In the genomic region with DNA sequence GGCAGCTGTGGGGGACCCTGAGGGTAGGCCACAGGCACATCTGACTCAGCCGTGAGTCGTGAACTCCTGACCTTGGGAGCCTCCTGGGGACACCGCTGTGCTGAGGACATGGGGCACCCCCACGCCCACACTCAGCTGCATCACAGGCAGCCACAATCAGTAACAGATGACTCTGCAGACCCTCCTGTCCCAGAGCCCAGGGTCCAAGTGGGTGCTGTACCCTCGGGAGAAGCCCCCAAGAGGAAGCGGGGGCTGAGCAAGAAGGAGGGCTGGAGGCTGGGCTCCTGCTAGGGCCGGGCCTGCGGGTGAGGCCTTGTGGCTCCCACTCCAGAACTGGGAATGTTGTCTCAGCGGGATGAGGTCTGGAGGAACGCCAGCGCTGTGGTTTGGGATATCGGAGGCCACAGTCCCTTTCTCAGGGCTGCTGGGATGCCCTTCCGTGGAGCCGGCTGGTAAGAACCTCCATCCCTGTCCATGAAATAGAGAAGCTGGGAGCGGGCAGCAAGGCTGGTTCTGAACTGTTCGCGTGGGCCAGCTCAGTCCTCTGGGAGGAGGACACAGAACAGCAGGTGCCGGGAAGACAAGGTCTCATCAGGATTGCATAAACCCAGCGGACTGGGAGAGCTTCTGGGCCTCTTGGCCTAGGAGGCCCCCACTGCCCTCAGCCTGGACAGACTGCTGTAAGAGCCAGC, we compare ENCODE assay signal across 9 cellular contexts. TPM values are rescaled to one million over a fixed set of nuclear protein-coding genes. Genes with fewer than 3 reads are reported as not detected.
DNase-seq lines count a peak whose midpoint lies in the region; ATAC-seq and TF ChIP-seq lines count a peak whose summit lies in the region.
"Had no signal": no experiment of that assay in that cellular context is flagged by ENCODE, and none has a peak within 500 bp of the region (broad histone marks: within the 10 kb centered on the region; RNA-seq: fewer than 3 reads in every experiment).

No MANE protein-coding gene starts in this region.

- H3K27ac Mint-ChIP-seq in natural killer cell treated with Interleukin-12 subunit alpha and Interleukin-12 subunit beta and Interleukin-15 and Interleukin-18, amount 100 ng/mL, for 72 hours: no peak overlapping the region
- H3K27ac Mint-ChIP-seq in activated T-helper 1 cell treated with anti-CD3 and anti-CD28 coated beads, Interleukin-12 subunit alpha, Interleukin-12 subunit beta, Interleukin-2, Interleukin-4 antibody, amounts not matched to agents 30 ng/mL and 10 ng/mL and 1 ng/mL, durations not matched to agents 14 hours and 24 hours and 36 hours: no peak overlapping the region

- ATAC-seq in natural killer cell treated with Interleukin-12 subunit alpha and Interleukin-12 subunit beta and Interleukin-15 and Interleukin-18, amount 100 ng/mL, for 72 hours: no peak

- peaks cover 4% of the 10 kb centered on the region for H3K36me3 ChIP-seq in MG63
- H3K36me3 ChIP-seq in sigmoid colon: no peaks in the 10 kb centered on the region

- 51 to 65% methylated on average over 19 of the region's 19 CpGs for WGBS in sigmoid colon, 2 donors

- peak overlapping the region; percentile 95 to 99 (median 98) for H3K27ac ChIP-seq in sigmoid colon

- no peak for TF ChIP-seq POLR2A in sigmoid colon (IDR thresholded peaks at IDR 0.05)

- no peak overlapping the region for H3K4me3 Mint-ChIP-seq in natural killer cell treated with Interleukin-12 subunit alpha and Interleukin-12 subunit beta and Interleukin-15 and Interleukin-18, amount 100 ng/mL, for 72 hours
- no peak overlapping the region for H3K4me3 Mint-ChIP-seq in activated T-helper 1 cell treated with anti-CD3 and anti-CD28 coated beads, Interleukin-12 subunit alpha, Interleukin-12 subunit beta, Interleukin-2, Interleukin-4 antibody, amounts not matched to agents 30 ng/mL and 10 ng/mL and 1 ng/mL, durations not matched to agents 14 hours and 24 hours and 36 hours

- H3K4me1 Mint-ChIP-seq in natural killer cell treated with Interleukin-12 subunit alpha and Interleukin-12 subunit beta and Interleukin-15 and Interleukin-18, amount 100 ng/mL, for 72 hours (ENCODE audit: low read depth in 2 of 2): no peaks in the 10 kb centered on the region
- no peaks in the 10 kb centered on the region for H3K4me1 Mint-ChIP-seq in activated T-helper 1 cell treated with anti-CD3 and anti-CD28 coated beads, Interleukin-12 subunit alpha, Interleukin-12 subunit beta, Interleukin-2, Interleukin-4 antibody, amounts not matched to agents 30 ng/mL and 10 ng/mL and 1 ng/mL, durations not matched to agents 14 hours and 24 hours and 36 hours (ENCODE audit: low read depth)

- peaks cover 0 to 88% (median 82%) of the 10 kb centered on the region in 4 donors for H3K4me1 ChIP-seq in sigmoid colon

- TF ChIP-seq EP300 in sigmoid colon (IDR thresholded peaks at IDR 0.05): no peak

- no peak for TF ChIP-seq CTCF in sigmoid colon (IDR thresholded peaks at IDR 0.05)

- H3K27me3 Mint-ChIP-seq in natural killer cell treated with Interleukin-12 subunit alpha and Interleukin-12 subunit beta and Interleukin-15 and Interleukin-18, amount 100 ng/mL, for 72 hours: peaks cover 8 to 15% of the 10 kb centered on the region in 2 donors
- H3K27me3 Mint-ChIP-seq in activated T-helper 1 cell treated with anti-CD3 and anti-CD28 coated beads, Interleukin-12 subunit alpha, Interleukin-12 subunit beta, Interleukin-2, Interleukin-4 antibody, amounts not matched to agents 30 ng/mL and 10 ng/mL and 1 ng/mL, durations not matched to agents 14 hours and 24 hours and 36 hours (ENCODE audit: insufficient read depth): peaks cover 24% of the 10 kb centered on the region

- intact Hi-C loops in sigmoid colon (cut with DNase I) (no loop called here), posterior vena cava (cut with DNase I) (no loop called here)
- intact Hi-C loops in activated T-helper 1 cell treated with anti-CD3 and anti-CD28 coated beads, Interleukin-12 subunit alpha, Interleukin-12 subunit beta, Interleukin-2, Interleukin-4 antibody, amounts not matched to agents 30 ng/mL and 10 ng/mL and 1 ng/mL, durations not matched to agents 14 hours and 24 hours and 36 hours (cut with micrococcal nuclease): no loop called here

- H3K4me3 ChIP-seq in MG63 (no peak overlapping the region), sigmoid colon (no peak overlapping the region)

- H3K9me3 ChIP-seq in MG63: no peaks in the 10 kb centered on the region
- no peaks in the 10 kb centered on the region for H3K9me3 ChIP-seq in sigmoid colon

- H3K9me3 Mint-ChIP-seq in natural killer cell treated with Interleukin-12 subunit alpha and Interleukin-12 subunit beta and Interleukin-15 and Interleukin-18, amount 100 ng/mL, for 72 hours: no peaks in the 10 kb centered on the region
- H3K9me3 Mint-ChIP-seq in activated T-helper 1 cell treated with anti-CD3 and anti-CD28 coated beads, Interleukin-12 subunit alpha, Interleukin-12 subunit beta, Interleukin-2, Interleukin-4 antibody, amounts not matched to agents 30 ng/mL and 10 ng/mL and 1 ng/mL, durations not matched to agents 14 hours and 24 hours and 36 hours: no peaks in the 10 kb centered on the region

- DNase-seq in Daoy (ENCODE audit: low read depth) (peak; percentile 95), MG63 (peak; percentile 81), epidermal melanocyte (ENCODE audit: insufficient read length, low spot score) (peak; percentile 76), sigmoid colon (no peak), occipital lobe (lab: John Stamatoyannopoulos, UW) (no peak), posterior vena cava (ENCODE audit: low spot score) (no peak)
- DNase-seq in natural killer cell treated with Interleukin-12 subunit alpha and Interleukin-12 subunit beta and Interleukin-15 and Interleukin-18, amount 100 ng/mL, for 72 hours (ENCODE audit: low spot score): no peak
- no peak for DNase-seq in activated T-helper 1 cell treated with anti-CD3 and anti-CD28 coated beads, Interleukin-12 subunit alpha, Interleukin-12 subunit beta, Interleukin-2, Interleukin-4 antibody, amounts not matched to agents 30 ng/mL and 10 ng/mL and 1 ng/mL, durations not matched to agents 14 hours and 24 hours and 36 hours (ENCODE audit: low spot score)

- H3K36me3 Mint-ChIP-seq in natural killer cell treated with Interleukin-12 subunit alpha and Interleukin-12 subunit beta and Interleukin-15 and Interleukin-18, amount 100 ng/mL, for 72 hours: no peaks in the 10 kb centered on the region
- no peaks in the 10 kb centered on the region for H3K36me3 Mint-ChIP-seq in activated T-helper 1 cell treated with anti-CD3 and anti-CD28 coated beads, Interleukin-12 subunit alpha, Interleukin-12 subunit beta, Interleukin-2, Interleukin-4 antibody, amounts not matched to agents 30 ng/mL and 10 ng/mL and 1 ng/mL, durations not matched to agents 14 hours and 24 hours and 36 hours (ENCODE audit: low read depth)

- no peaks in the 10 kb centered on the region for H3K27me3 ChIP-seq in MG63
- no peaks in the 10 kb centered on the region for H3K27me3 ChIP-seq in sigmoid colon

RNA-seq across cellular contexts. Expression of gene LAMA5, which starts 3.1 kb away (rescaled TPM):
- total RNA-seq in Daoy (2014; rRNA removed; shearing (Covaris generic)): 3.1 and 9.6 TPM in 2 replicates
- total RNA-seq in MG63 (2014; rRNA removed; shearing (Covaris generic); ENCODE audit: low replicate concordance): 12.8 and 22.2 TPM in 2 replicates
- 100 to 1,000 TPM in 3 of 4 donors, 10 to 100 TPM in 1; 53.5 to 409 (median 134) TPM for total RNA-seq in sigmoid colon
- polyA plus RNA-seq in sigmoid colon: 10 to 100 TPM in 1 of 3 donors, 1 to 10 TPM in 2; 1.8 to 56.5 (median 3.2) TPM
- total RNA-seq in natural killer cell treated with Interleukin-12 subunit alpha and Interleukin-12 subunit beta and Interleukin-15 and Interleukin-18, amount 100 ng/mL, for 72 hours: 1 to 10 TPM; 1.5 to 1.9 TPM
- 0.83 and 1.2 TPM in 2 replicates for total RNA-seq in activated T-helper 1 cell treated with anti-CD3 and anti-CD28 coated beads, Interleukin-12 subunit alpha, Interleukin-12 subunit beta, Interleukin-2, Interleukin-4 antibody, amounts not matched to agents 30 ng/mL and 10 ng/mL and 1 ng/mL, durations not matched to agents 14 hours and 24 hours and 36 hours
- 11.2 TPM for total RNA-seq in occipital lobe
- total RNA-seq in posterior vena cava: 100 to 1,000 TPM; 131 to 183 TPM

RNA-seq across cellular contexts. Expression of gene RPS21, which starts 16.6 kb away (rescaled TPM):
- total RNA-seq in Daoy (2014; rRNA removed; shearing (Covaris generic)): 1,690 and 2,894 TPM in 2 replicates
- 2,164 and 3,269 TPM in 2 replicates for total RNA-seq in MG63 (2014; rRNA removed; shearing (Covaris generic); ENCODE audit: low replicate concordance)
- total RNA-seq in sigmoid colon (1,000 to 10,000 TPM; 2,383 to 8,235 (median 5,456) TPM), occipital lobe (715 TPM), posterior vena cava (1,000 to 10,000 TPM; 1,227 to 1,253 TPM)
- 1,000 to 10,000 TPM; 2,794 to 6,260 (median 4,441) TPM for polyA plus RNA-seq in sigmoid colon
- total RNA-seq in natural killer cell treated with Interleukin-12 subunit alpha and Interleukin-12 subunit beta and Interleukin-15 and Interleukin-18, amount 100 ng/mL, for 72 hours: 1,000 to 10,000 TPM; 1,109 to 1,318 TPM
- total RNA-seq in activated T-helper 1 cell treated with anti-CD3 and anti-CD28 coated beads, Interleukin-12 subunit alpha, Interleukin-12 subunit beta, Interleukin-2, Interleukin-4 antibody, amounts not matched to agents 30 ng/mL and 10 ng/mL and 1 ng/mL, durations not matched to agents 14 hours and 24 hours and 36 hours: 1,907 and 1,920 TPM in 2 replicates

RNA-seq across cellular contexts. Expression of gene CABLES2, which starts 36.8 kb away (rescaled TPM):
- 2.0 and 3.8 TPM in 2 replicates for total RNA-seq in Daoy (2014; rRNA removed; shearing (Covaris generic))
- total RNA-seq in MG63 (2014; rRNA removed; shearing (Covaris generic); ENCODE audit: low replicate concordance): 1.3 and 6.0 TPM in 2 replicates
- total RNA-seq in sigmoid colon (1 to 10 TPM; 1.8 to 6.5 (median 4.2) TPM), occipital lobe (2.3 TPM), posterior vena cava (1 to 10 TPM; 3.4 to 3.8 TPM)
- 1 to 10 TPM; 3.5 to 6.9 (median 3.6) TPM for polyA plus RNA-seq in sigmoid colon
- 1 to 10 TPM; 9.4 to 9.5 TPM for total RNA-seq in natural killer cell treated with Interleukin-12 subunit alpha and Interleukin-12 subunit beta and Interleukin-15 and Interleukin-18, amount 100 ng/mL, for 72 hours
- total RNA-seq in activated T-helper 1 cell treated with anti-CD3 and anti-CD28 coated beads, Interleukin-12 subunit alpha, Interleukin-12 subunit beta, Interleukin-2, Interleukin-4 antibody, amounts not matched to agents 30 ng/mL and 10 ng/mL and 1 ng/mL, durations not matched to agents 14 hours and 24 hours and 36 hours: 12.9 and 15.7 TPM in 2 replicates

RNA-seq across cellular contexts. Expression of gene RBBP8NL, which starts 57.1 kb away (rescaled TPM):
- not detected in 2 replicates for total RNA-seq in Daoy (2014; rRNA removed; shearing (Covaris generic))
- not detected in 2 replicates for total RNA-seq in MG63 (2014; rRNA removed; shearing (Covaris generic); ENCODE audit: low replicate concordance)
- total RNA-seq in sigmoid colon (not detected), occipital lobe (not detected), posterior vena cava (not detected)
- polyA plus RNA-seq in sigmoid colon: 10 to 100 TPM in 1 of 3 donors, 1 to 10 TPM in 2; 4.2 to 12.5 (median 5.4) TPM
- not detected for total RNA-seq in natural killer cell treated with Interleukin-12 subunit alpha and Interleukin-12 subunit beta and Interleukin-15 and Interleukin-18, amount 100 ng/mL, for 72 hours
- not detected in 2 replicates for total RNA-seq in activated T-helper 1 cell treated with anti-CD3 and anti-CD28 coated beads, Interleukin-12 subunit alpha, Interleukin-12 subunit beta, Interleukin-2, Interleukin-4 antibody, amounts not matched to agents 30 ng/mL and 10 ng/mL and 1 ng/mL, durations not matched to agents 14 hours and 24 hours and 36 hours
- total RNA-seq: mononuclear cell had no signal

Comparison
In these comparisons a context has a peak if more than half of its experiments do, and no peak if none do; other contexts are left out.
1. DNase-seq: peak in Daoy (single experiment), MG63 (single experiment) and epidermal melanocyte (single experiment); none in sigmoid colon (single experiment), natural killer cell treated with Interleukin-12 subunit alpha and Interleukin-12 subunit beta and Interleukin-15 and Interleukin-18, amount 100 ng/mL, for 72 hours (single experiment), activated T-helper 1 cell treated with anti-CD3 and anti-CD28 coated beads, Interleukin-12 subunit alpha, Interleukin-12 subunit beta, Interleukin-2, Interleukin-4 antibody, amounts not matched to agents 30 ng/mL and 10 ng/mL and 1 ng/mL, durations not matched to agents 14 hours and 24 hours and 36 hours (single experiment), occipital lobe (single experiment) and posterior vena cava (single experiment).